ENCODE assay signal across 12 cellular contexts in the genomic region with DNA sequence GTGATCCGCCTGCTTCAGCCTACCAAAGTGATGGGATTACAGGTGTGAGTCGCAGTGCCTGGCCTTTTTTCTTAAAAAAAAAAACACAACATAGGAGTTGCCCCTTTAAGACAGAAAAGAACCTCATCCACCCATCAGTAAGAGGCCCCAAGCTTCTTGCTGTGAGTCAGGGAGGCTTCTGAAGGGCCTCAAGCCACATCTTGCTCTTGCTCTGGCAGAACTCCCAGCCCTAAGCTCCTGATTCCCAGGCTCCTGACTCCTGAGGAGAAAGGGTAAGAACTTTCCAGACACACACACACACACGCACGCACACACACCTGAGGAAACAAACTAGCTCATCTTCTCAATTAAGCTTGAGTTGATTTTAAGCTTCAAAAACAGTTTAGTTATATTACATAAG. TPM values are rescaled to one million over a fixed set of nuclear protein-coding genes. Genes with fewer than 3 reads are reported as not detected.
DNase-seq lines count a peak whose midpoint lies in the region; ATAC-seq and TF ChIP-seq lines count a peak whose summit lies in the region.
"Had no signal": no experiment of that assay in that cellular context is flagged by ENCODE, and none has a peak within 500 bp of the region (broad histone marks: within the 10 kb centered on the region; RNA-seq: fewer than 3 reads in every experiment).

No MANE protein-coding gene starts in this region.

- DNase-seq in EH (ENCODE audit: low read depth) (peak; percentile 81), RKO (ENCODE audit: low spot score) (peak; percentile 46), fibroblast of gingiva (ENCODE audit: low read depth) (peak; percentile 83), renal cortical epithelial cell (ENCODE audit: low read depth) (peak; percentile 43), upper lobe of right lung (no peak), NCI-H1417 (lab: John Stamatoyannopoulos, UW) (no peak), HuH-7.5 (ENCODE audit: low spot score) (no peak)
- DNase-seq: activated T-cell treated with anti-CD3 and anti-CD28 coated beads, Interleukin-2, amount 50 U/mL, for 4 hours; cerebellar nuclear complex; NCI-H2107; stimulated activated naive CD8-positive, alpha-beta T cell treated with anti-CD3 and anti-CD28 coated beads, Interleukin-15, amount 100 ng/mL, for 72 hours had no signal

- no peak overlapping the region for H3K4me3 ChIP-seq in upper lobe of right lung

- H3K27me3 ChIP-seq in upper lobe of right lung = no peaks in the 10 kb centered on the region

- peaks cover 7% of the 10 kb centered on the region for H3K4me1 ChIP-seq in upper lobe of right lung

- no peaks in the 10 kb centered on the region for H3K9me3 ChIP-seq in upper lobe of right lung

- intact Hi-C loops in upper lobe of right lung (cut with DNase I) = no loop called here

- no peak for TF ChIP-seq CTCF in upper lobe of right lung (IDR thresholded peaks at IDR 0.05)

- no peak for ATAC-seq in upper lobe of right lung
- no peak for ATAC-seq in activated CD4-positive, CD25-positive, alpha-beta regulatory T cell treated with anti-CD3 and anti-CD28 coated beads, Interleukin-2, amount 50 U/mL, for 24 hours
- ATAC-seq: activated T-cell treated with anti-CD3 and anti-CD28 coated beads, Interleukin-2, amount 50 U/mL, for 4 hours; stimulated activated naive CD8-positive, alpha-beta T cell treated with anti-CD3 and anti-CD28 coated beads, Interleukin-15, amount 100 ng/mL, for 72 hours had no signal

- no peaks in the 10 kb centered on the region for H3K36me3 ChIP-seq in upper lobe of right lung

- no peak overlapping the region for H3K27ac ChIP-seq in upper lobe of right lung

RNA-seq across cellular contexts. Expression of a gene that starts 6.9 kb away (rescaled TPM):
- total RNA-seq in renal cortical epithelial cell (58.2 and 74.0 TPM in 2 replicates), upper lobe of right lung (54.5 TPM)

RNA-seq across cellular contexts. Expression of a gene that starts 9.5 kb away (rescaled TPM):
- total RNA-seq in renal cortical epithelial cell = not detected in 2 replicates
- 0.64 TPM for total RNA-seq in upper lobe of right lung

RNA-seq across cellular contexts. Expression of a gene that starts 13.2 kb away (rescaled TPM):
- total RNA-seq in renal cortical epithelial cell (not detected in 2 replicates), upper lobe of right lung (25.1 TPM)

RNA-seq across cellular contexts. Expression of a gene that starts 17.4 kb away (rescaled TPM):
- 0.17 and 1.2 TPM in 2 replicates for total RNA-seq in renal cortical epithelial cell
- total RNA-seq in upper lobe of right lung = 2.1 TPM

RNA-seq across cellular contexts. Expression of a gene that starts 28.5 kb away (rescaled TPM):
- total RNA-seq in renal cortical epithelial cell (not detected in 2 replicates), upper lobe of right lung (not detected)

Comparison
In these comparisons a context has a peak if more than half of its experiments do, and no peak if none do; other contexts are left out.
1. DNase-seq: peak in EH (single experiment), RKO (single experiment), fibroblast of gingiva (single experiment) and renal cortical epithelial cell (single experiment); none in upper lobe of right lung (single experiment), NCI-H1417 (0 of 3) and HuH-7.5 (single experiment).
2. RNA of a gene that starts 13.2 kb away (total RNA-seq): 25.1 TPM in upper lobe of right lung (single experiment); not detected in renal cortical epithelial cell; every median in the first group is over 10 times any median in the second.